Comparison of ENCODE assay signal across 8 cellular contexts in the genomic region with DNA sequence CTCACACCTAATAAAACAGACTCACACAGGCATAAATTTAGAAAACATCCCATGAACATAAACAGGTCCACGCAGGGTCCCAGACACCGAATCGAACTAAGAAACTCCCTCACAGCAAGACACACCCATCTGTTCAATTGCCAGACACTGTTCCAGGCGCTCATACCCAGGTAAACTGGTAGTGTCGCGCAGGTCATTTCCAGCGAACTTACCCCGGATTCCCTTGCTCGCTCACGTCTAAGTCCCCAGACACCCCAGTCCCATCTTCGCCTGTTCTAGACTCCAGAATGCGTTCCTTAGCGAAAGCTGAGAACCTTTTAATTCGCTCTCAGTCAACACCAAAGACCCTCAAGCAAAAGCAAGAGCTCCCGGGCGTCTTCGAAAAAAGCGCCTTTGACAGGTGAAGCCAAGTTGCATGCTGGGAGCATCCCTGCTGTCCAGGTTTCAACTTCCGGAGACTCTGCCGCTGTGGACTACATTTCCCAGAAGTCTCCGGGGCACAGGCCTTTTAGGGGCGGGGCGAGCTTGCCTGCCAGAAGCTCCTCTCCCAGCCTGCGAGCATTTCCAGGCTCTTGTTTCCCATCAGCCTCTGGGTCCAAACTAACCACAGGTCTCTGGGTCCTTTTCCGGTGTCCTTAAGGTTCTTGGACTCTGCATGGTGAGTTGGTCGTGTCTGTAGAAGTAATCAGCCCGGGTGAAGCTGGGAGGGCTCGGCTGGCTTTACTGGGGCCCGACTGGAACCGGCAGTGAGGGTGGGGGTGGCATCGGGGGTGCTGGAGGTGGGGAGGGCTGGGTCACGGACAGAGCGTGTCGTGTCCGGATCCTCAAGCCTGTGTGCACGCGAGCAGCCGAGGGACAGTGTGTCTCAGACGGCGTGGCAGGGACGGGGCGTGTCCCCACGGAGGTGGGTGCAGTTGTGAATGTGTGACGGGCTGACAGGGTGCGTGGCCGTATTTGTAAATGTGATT. TPM values are rescaled to one million over a fixed set of nuclear protein-coding genes. Genes with fewer than 3 reads are reported as not detected.
DNase-seq lines count a peak whose midpoint lies in the region; ATAC-seq and TF ChIP-seq lines count a peak whose summit lies in the region.

A gene (plus strand): TSS at position 535 of the 968 bp plus-strand sequence. CDS start 6,184 bp downstream, outside the sequence.

- H3K4me3 ChIP-seq in HCT116 (replicated peaks in 1 of 2; ENCODE audit: low read depth in 1 of 2, low read length in 2 of 2), result peak within 1 kb of the TSS; percentile 68 to 74
- peak within 1 kb of the TSS; percentile 51 to 80 (median 66) for H3K4me3 ChIP-seq in transverse colon

- no TSS peak for BruUV-seq in HCT116 (replicated peaks; lab: Mats Ljungman, UMichigan)

- TF ChIP-seq POLR2A in HCT116 (IDR thresholded peaks at IDR 0.05; ENCODE audit: borderline replicate concordance, extremely low read depth, insufficient read depth, insufficient read length), result no peak
- TF ChIP-seq POLR2A in transverse colon (IDR thresholded peaks at IDR 0.05), result no peak

- peaks cover 7 to 16% of the 10 kb centered on the region in 2 experiments; a peak in 3 of 4 replicates for H3K36me3 ChIP-seq in HCT116 (ENCODE audit: control insufficient read depth in 1 of 2, insufficient read depth in 2 of 2, low read length in 2 of 2)
- H3K36me3 ChIP-seq in transverse colon, result peaks cover 0 to 35% (median 10%) of the 10 kb centered on the region in 4 donors

- H3K4me2 ChIP-seq in HCT116 (ENCODE audit: low read length), result peak within 1 kb of the TSS; percentile 78

- peak within 1 kb of the TSS; percentile 91 for H2AFZ ChIP-seq in HCT116 (ENCODE audit: low read depth, low read length, poor library complexity, severe bottlenecking)

- H3K79me2 ChIP-seq in HCT116 (ENCODE audit: insufficient read depth, low read length), result no peaks in the 10 kb centered on the region

- no peak for TF ChIP-seq EP300 in transverse colon (IDR thresholded peaks at IDR 0.05; ENCODE audit: low read depth)

- H3K9me3 ChIP-seq in HCT116 (ENCODE audit: control insufficient read depth in 1 of 2, insufficient read depth in 1 of 2, low read depth in 1 of 2, low read length in 2 of 2) (peaks cover 3 to 7% of the 10 kb centered on the region in 2 experiments; a peak in 1 of 4 replicates), transverse colon (peaks cover 0 to 6% of the 10 kb centered on the region in 2 donors)

- peak; percentile 96 for ATAC-seq in HCT116
- ATAC-seq in left cardiac atrium, result peak; percentile 100

- intact Hi-C loops in HCT116 (cut with micrococcal nuclease), result loop anchor here (1.0 to 10.0 kb wide), 2 partner anchors 175 to 268 kb away; a partner anchor contains a TSS
- intact Hi-C loops in left cardiac atrium (cut with DNase I), result no loop called here
- intact Hi-C loops in transverse colon (cut with DNase I; ENCODE audit: low total_unique reads), result no loop called here

- WGBS in transverse colon (ENCODE audit: low coverage in 1 of 2), 2 donors, result 16 to 60% methylated on average over 1 to 46 of the region's 46 CpGs

- H3K4me1 ChIP-seq in HCT116 (ENCODE audit: control insufficient read depth in 1 of 2, insufficient read depth in 2 of 2, low read length in 2 of 2), result peaks cover 3 to 6% of the 10 kb centered on the region in 2 experiments; a peak in 1 of 4 replicates
- H3K4me1 ChIP-seq in transverse colon, result peaks cover 0 to 12% (median 5%) of the 10 kb centered on the region in 4 donors

- no peak for TF ChIP-seq CTCF in HCT116 (IDR thresholded peaks at IDR 0.05 in 2 of 3, conservative IDR thresholded peaks at IDR 0.05 in 1 of 3; ENCODE audit: borderline replicate concordance in 1 of 3, insufficient read depth in 1 of 3, low read depth in 2 of 3, low read length in 2 of 3)
- TF ChIP-seq CTCF in transverse colon (IDR thresholded peaks at IDR 0.05), result no peak

- 0 out of 2 replicates have a peak, but pooled peaks have one; percentile 2 for TF ChIP-seq RAD21 in HCT116 (IDR thresholded peaks at IDR 0.05; ENCODE audit: low read depth)

- RAD21 ChIA-PET in HCT116 (lab: Charles Lee; ENCODE audit: low non-redundant PET in 1 of 2, low total read pairs in 2 of 2, uncharacterized antibody in 2 of 2, unreplicated experiment in 2 of 2), result interaction anchor here (0.6 to 0.8 kb wide), 5 partner anchors 13 to 267 kb away, joined by 3 to 6 read pairs (median 3); a partner anchor contains a TSS

- H3K9ac ChIP-seq in HCT116 (ENCODE audit: low read length), result peak within 1 kb of the TSS; percentile 64

- POLR2A ChIA-PET in HCT116 (lab: Charles Lee), result interaction anchor here (0.6 to 1.1 kb wide), 4 partner anchors 13 to 338 kb away, joined by 3 to 6 read pairs (median 3); a partner anchor contains a TSS

- in situ Hi-C loops in transverse colon (cut with MboI; ENCODE audit: low pct_ligation_motif_present in 1 of 4, low pct_unique_long_range_greater_than_20kb in 1 of 4, low sequenced_read_pairs in 3 of 4), result no loop called here

- H3K27ac ChIP-seq in HCT116 (ENCODE audit: low read depth, low read length) (no peak within 1 kb of the TSS), transverse colon (peak within 1 kb of the TSS; percentile 69 to 82 (median 76))

- H3K9me2 ChIP-seq in HCT116 (ENCODE audit: insufficient read depth), result no peaks in the 10 kb centered on the region

- no peaks in the 10 kb centered on the region for H3K27me3 ChIP-seq in HCT116 (ENCODE audit: insufficient read depth, low read length)
- peaks cover 18% of the 10 kb centered on the region for H3K27me3 ChIP-seq in transverse colon

- CTCF ChIA-PET in HCT116 (lab: Charles Lee), result interaction anchor here (0.8 to 1.3 kb wide), 2 partner anchors 17 to 124 kb away, joined by 3 to 7 read pairs; a partner anchor contains a TSS

- no peaks in the 10 kb centered on the region for H4K20me1 ChIP-seq in HCT116 (ENCODE audit: insufficient read depth)

- DNase-seq in Daoy (ENCODE audit: low read depth) (peak; percentile 92), HCT116 (ENCODE audit: low read depth, low spot score) (peak; percentile 89), NCI-H1105 treated with DMSO at 0.1 percent for 48 hours (lab: John Stamatoyannopoulos, UW) (peak; percentile 82), SW480 (ENCODE audit: low spot score) (peak; percentile 97), amniotic epithelial cell (ENCODE audit: low read depth) (peak; percentile 92), left cardiac atrium (peak; percentile 91), pons (ENCODE audit: low spot score) (peak; percentile 90), transverse colon (peak; percentile 92)

TF ChIP-seq in HCT116, 20 proteins besides CTCF, POLR2A, EP300 and RAD21 (continues in another document):
- TF ChIP-seq SIN3A (IDR thresholded peaks at IDR 0.05; ENCODE audit: low read depth) (no peak), POLR2AphosphoS5 (IDR thresholded peaks at IDR 0.05; ENCODE audit: low read depth, low read length) (peak; percentile 75), EZH2phosphoT487 (IDR thresholded peaks at IDR 0.05; ENCODE audit: borderline replicate concordance) (no peak), FOSL1 (IDR thresholded peaks at IDR 0.05; ENCODE audit: low read depth) (no peak), JUND (IDR thresholded peaks at IDR 0.05) (no peak), YY1 (IDR thresholded peaks at IDR 0.05; ENCODE audit: extremely low read depth, insufficient replicate concordance, low read depth, low read length) (peak; percentile 31), TCF7L2 (IDR thresholded peaks at IDR 0.05; ENCODE audit: borderline replicate concordance, extremely low read depth, insufficient read depth, insufficient read length) (no peak), EGR1 (IDR thresholded peaks at IDR 0.05; ENCODE audit: low read depth) (no peak), CBX3 (IDR thresholded peaks at IDR 0.05; ENCODE audit: low read depth) (0 out of 2 replicates have a peak, but pooled peaks have one; percentile 64)
- TF ChIP-seq, protein P1, sequence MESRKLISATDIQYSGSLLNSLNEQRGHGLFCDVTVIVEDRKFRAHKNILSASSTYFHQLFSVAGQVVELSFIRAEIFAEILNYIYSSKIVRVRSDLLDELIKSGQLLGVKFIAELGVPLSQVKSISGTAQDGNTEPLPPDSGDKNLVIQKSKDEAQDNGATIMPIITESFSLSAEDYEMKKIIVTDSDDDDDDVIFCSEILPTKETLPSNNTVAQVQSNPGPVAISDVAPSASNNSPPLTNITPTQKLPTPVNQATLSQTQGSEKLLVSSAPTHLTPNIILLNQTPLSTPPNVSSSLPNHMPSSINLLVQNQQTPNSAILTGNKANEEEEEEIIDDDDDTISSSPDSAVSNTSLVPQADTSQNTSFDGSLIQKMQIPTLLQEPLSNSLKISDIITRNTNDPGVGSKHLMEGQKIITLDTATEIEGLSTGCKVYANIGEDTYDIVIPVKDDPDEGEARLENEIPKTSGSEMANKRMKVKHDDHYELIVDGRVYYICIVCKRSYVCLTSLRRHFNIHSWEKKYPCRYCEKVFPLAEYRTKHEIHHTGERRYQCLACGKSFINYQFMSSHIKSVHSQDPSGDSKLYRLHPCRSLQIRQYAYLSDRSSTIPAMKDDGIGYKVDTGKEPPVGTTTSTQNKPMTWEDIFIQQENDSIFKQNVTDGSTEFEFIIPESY (IDR thresholded peaks at IDR 0.05; ENCODE audit: extremely low read depth, insufficient replicate concordance, low read length), result no peak
- TF ChIP-seq, protein P2, sequence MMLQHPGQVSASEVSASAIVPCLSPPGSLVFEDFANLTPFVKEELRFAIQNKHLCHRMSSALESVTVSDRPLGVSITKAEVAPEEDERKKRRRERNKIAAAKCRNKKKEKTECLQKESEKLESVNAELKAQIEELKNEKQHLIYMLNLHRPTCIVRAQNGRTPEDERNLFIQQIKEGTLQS (IDR thresholded peaks at IDR 0.05), result no peak

RNA-seq across cellular contexts. Expression of the gene that starts here (rescaled TPM):
- total RNA-seq in Daoy (2014; rRNA removed; shearing (Covaris generic)), result 5.8 and 17.6 TPM in 2 replicates
- 7.6 TPM for total RNA-seq in HCT116 (2021; ENCODE audit: unreplicated experiment)
- 1.6 and 2.7 TPM in 2 replicates for polyA plus RNA-seq in HCT116 (2012)
- total RNA-seq in left cardiac atrium, result 10 to 100 TPM in 1 of 2 donors, 1 to 10 TPM in 1; 9.5 to 10.7 TPM
- 100 to 1,000 TPM in 1 of 4 donors, 10 to 100 TPM in 3; 10.9 to 168 (median 17.8) TPM for total RNA-seq in transverse colon
